In the genomic region with DNA sequence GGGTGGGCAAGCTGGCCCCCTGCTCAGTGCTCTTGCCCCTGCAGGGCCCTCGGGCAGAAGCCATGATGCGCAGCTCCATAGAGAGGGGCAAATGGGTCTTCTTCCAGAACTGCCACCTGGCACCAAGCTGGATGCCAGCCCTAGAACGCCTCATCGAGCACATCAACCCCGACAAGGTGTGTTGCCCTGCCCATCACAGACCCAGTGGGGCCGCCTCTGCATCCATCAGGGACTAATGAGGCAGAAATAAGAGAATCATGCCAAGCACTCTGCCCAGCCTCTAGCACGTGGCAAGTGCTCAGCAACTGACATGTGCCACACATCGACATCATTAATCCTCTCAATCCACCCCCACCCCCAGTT, we compare ENCODE assay signal across 23 cellular contexts. TPM values are rescaled to one million over a fixed set of nuclear protein-coding genes. Genes with fewer than 3 reads are reported as not detected.
"Had no signal": no experiment of that assay in that cellular context is flagged by ENCODE, and none has a peak within 500 bp of the region (broad histone marks: within the 10 kb centered on the region; RNA-seq: fewer than 3 reads in every experiment).

No MANE protein-coding gene starts in this region.

- H3K27me3 ChIP-seq: colonic mucosa, foreskin keratinocyte, sigmoid colon, upper lobe of left lung had no signal

- H3K9me3 ChIP-seq: colonic mucosa, sigmoid colon, thoracic aorta, upper lobe of left lung had no signal

- H3K36me3 ChIP-seq: colonic mucosa had no signal

- H3K27ac ChIP-seq: colonic mucosa, foreskin keratinocyte, sigmoid colon, thoracic aorta, upper lobe of left lung had no signal

- DNase-seq: activated CD4-positive, alpha-beta T cell treated with anti-CD3 and anti-CD28 coated beads, Interleukin-2, amount 10 ng/mL, durations not matched to agents 24 days and 14 days; activated CD8-positive, alpha-beta T cell treated with anti-CD3 and anti-CD28 coated beads for 36 hours; activated naive CD4-positive, alpha-beta T cell treated with anti-CD3 and anti-CD28 coated beads, Interleukin-2, amount 10 ng/mL, durations not matched to agents 7 days and 5 days; activated naive CD8-positive, alpha-beta T cell treated with anti-CD3 and anti-CD28 coated beads, Interleukin-2, amount 50 U/mL, for 24 hours; activated T-cell treated with anti-CD3 and anti-CD28 coated beads, Interleukin-2, amount 50 U/mL, for 1 hour; anterior cingulate cortex; central memory CD4-positive, alpha-beta T cell; colonic mucosa; foreskin keratinocyte; glutamatergic neuron; hypothalamus; islet precursor cell; naive B cell; sigmoid colon; stimulated activated CD4-positive, alpha-beta T cell treated with anti-CD3 and anti-CD28 coated beads, Interleukin-4, amount 100 ng/mL, for 4 hours; upper lobe of left lung had no signal

- H3K4me1 ChIP-seq: foreskin keratinocyte, sigmoid colon, upper lobe of left lung had no signal

- H3K4me3 ChIP-seq: colonic mucosa, sigmoid colon, thoracic aorta, upper lobe of left lung had no signal

- ATAC-seq: activated CD8-positive, alpha-beta T cell treated with anti-CD3 and anti-CD28 coated beads for 36 hours; activated naive CD8-positive, alpha-beta T cell treated with anti-CD3 and anti-CD28 coated beads, Interleukin-2, amount 50 U/mL, for 24 hours; foreskin keratinocyte; left lobe of liver; stimulated activated memory B cell treated with anti-CD40 and anti-IgM and Interleukin-4, amounts not matched to agents 10 μg/mL and 1 μg/mL and 100 μg/mL, for 72 hours had no signal

RNA-seq across cellular contexts. Expression of a gene that starts 49.4 kb away (rescaled TPM):
- total RNA-seq: activated CD8-positive, alpha-beta T cell treated with anti-CD3 and anti-CD28 coated beads for 36 hours; osteocyte; T-helper 1 cell treated with Interleukin-12 subunit alpha and Interleukin-12 subunit beta and Interleukin-4 antibody, amounts not matched to agents 30 ng/mL and 1 ng/mL, for 36 hours had no signal

RNA-seq across cellular contexts. Expression of a gene that starts 58.4 kb away (rescaled TPM):
- total RNA-seq: foreskin keratinocyte, neural crest cell, osteocyte, pulmonary artery endothelial cell had no signal
